In genomic region chr5:172058088-172058487, GRCh38 we compare ENCODE assay signal across 23 cellular contexts.
"Had no signal": no experiment of that assay in that cellular context is flagged by ENCODE, and none has a peak within 500 bp of the region (broad histone marks: within the 10 kb centered on the region; RNA-seq: fewer than 3 reads in every experiment).

No MANE protein-coding gene starts in this region.

- H3K9me3 Mint-ChIP-seq: activated T-helper 1 cell treated with anti-CD3 and anti-CD28 coated beads, Interleukin-12 subunit alpha, Interleukin-12 subunit beta, Interleukin-2, Interleukin-4 antibody, amounts not matched to agents 30 ng/mL and 10 ng/mL and 1 ng/mL, durations not matched to agents 14 hours and 24 hours and 36 hours had no signal

- H3K9me3 ChIP-seq: body of pancreas, gastroesophageal sphincter, left ventricle myocardium inferior, spleen, testis had no signal

- H3K4me3 ChIP-seq: body of pancreas, gastroesophageal sphincter, hepatocyte, left ventricle myocardium inferior, spleen, testis had no signal

- H3K4me1 ChIP-seq: body of pancreas, gastroesophageal sphincter, left ventricle myocardium inferior, spleen, testis had no signal

- H3K4me2 ChIP-seq: hepatocyte had no signal

- H3K27ac Mint-ChIP-seq: activated T-helper 1 cell treated with anti-CD3 and anti-CD28 coated beads, Interleukin-12 subunit alpha, Interleukin-12 subunit beta, Interleukin-2, Interleukin-4 antibody, amounts not matched to agents 30 ng/mL and 10 ng/mL and 1 ng/mL, durations not matched to agents 14 hours and 24 hours and 36 hours had no signal

- H3K79me2 ChIP-seq: hepatocyte had no signal

- H3K27ac ChIP-seq: body of pancreas, gastroesophageal sphincter, hepatocyte, left ventricle myocardium inferior, testis, VCaP had no signal

- FAIRE-seq: colon, TTC549, urothelium cell line had no signal

- H3K4me3 Mint-ChIP-seq: activated T-helper 1 cell treated with anti-CD3 and anti-CD28 coated beads, Interleukin-12 subunit alpha, Interleukin-12 subunit beta, Interleukin-2, Interleukin-4 antibody, amounts not matched to agents 30 ng/mL and 10 ng/mL and 1 ng/mL, durations not matched to agents 14 hours and 24 hours and 36 hours had no signal

- DNase-seq: activated CD4-positive, alpha-beta T cell treated with anti-CD3 and anti-CD28 coated beads for 4 hours; activated gamma-delta T cell; activated naive CD4-positive, alpha-beta T cell treated with anti-CD3 and anti-CD28 coated beads, Interleukin-2, amount 50 U/mL, for 16 hours; aorta; body of pancreas; effector CD8-positive, alpha-beta T cell; erythroblast; islet precursor cell; left ventricle myocardium inferior; posterior cingulate gyrus; right cardiac atrium; spleen; stimulated activated naive CD4-positive, alpha-beta T cell treated with Interleukin-2 at 50 U/mL for 16 hours; T-helper 9 cell; testis; trophoblast cell had no signal

- H3K27me3 ChIP-seq: body of pancreas, gastroesophageal sphincter, hepatocyte, spleen, testis had no signal

- ATAC-seq: body of pancreas, gastroesophageal sphincter, right cardiac atrium had no signal

- H2AFZ ChIP-seq: hepatocyte had no signal
